Comparison of ENCODE assay signal across 8 cellular contexts in the genomic region with DNA sequence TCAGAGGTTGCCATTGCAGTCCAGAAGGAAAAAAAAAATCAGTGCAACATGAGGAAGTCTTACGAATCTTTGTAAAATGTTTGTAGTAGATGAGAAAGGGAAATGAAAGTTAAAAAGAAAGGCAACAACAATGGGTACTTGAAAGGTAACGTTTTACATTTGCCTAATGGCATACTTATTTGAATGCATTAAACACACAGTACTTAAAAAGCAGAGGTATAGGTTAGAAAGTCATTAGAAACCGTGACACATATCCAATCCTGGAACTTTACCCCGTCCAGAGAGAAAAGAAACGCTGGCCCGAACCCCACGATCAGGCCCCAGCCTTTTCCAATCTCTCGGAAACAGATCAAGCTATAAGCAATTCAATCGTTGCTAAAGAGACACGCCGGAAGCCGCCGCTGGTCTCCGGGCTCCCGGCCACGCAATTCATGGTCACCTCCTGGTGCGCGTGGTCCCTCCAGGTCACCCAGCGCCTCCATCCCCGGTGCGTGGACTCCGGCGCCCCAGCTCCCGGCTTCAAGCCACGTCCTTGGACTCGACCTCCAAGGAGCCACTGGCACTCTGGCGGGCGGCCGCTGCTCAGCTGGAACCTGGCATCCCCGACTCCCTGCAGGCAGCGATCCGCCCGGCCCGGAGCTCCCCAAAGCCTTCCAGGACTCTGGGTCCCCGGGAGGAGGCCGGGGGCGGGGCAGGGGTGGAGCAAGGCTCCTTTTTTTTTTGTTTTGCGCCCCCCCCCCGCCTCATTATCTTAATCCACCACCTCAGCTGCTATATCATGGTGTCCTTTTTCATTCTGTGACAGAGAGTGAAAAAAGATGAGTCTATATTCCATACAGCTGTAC. TPM values are rescaled to one million over a fixed set of nuclear protein-coding genes. Genes with fewer than 3 reads are reported as not detected.
DNase-seq lines count a peak whose midpoint lies in the region; ATAC-seq and TF ChIP-seq lines count a peak whose summit lies in the region.

A gene (minus strand): TSS at position 663 of the 845 bp plus-strand sequence. CDS start 181 bp downstream, at position 482.

- peaks cover 7% of the 10 kb centered on the region for H3K4me1 ChIP-seq in OCI-LY7 (ENCODE audit: insufficient read depth, low read length, poor library complexity, severe bottlenecking)

- no peaks in the 10 kb centered on the region for H3K9me3 Mint-ChIP-seq in natural killer cell
- no peaks in the 10 kb centered on the region for H3K9me3 Mint-ChIP-seq in type B pancreatic cell

- intact Hi-C loops in OCI-LY7 (cut with micrococcal nuclease; ENCODE audit: unreplicated experiment), result loop anchor here (2.0 kb wide), 2 partner anchors 41 to 285 kb away; a partner anchor contains a TSS
- intact Hi-C loops in natural killer cell (cut with micrococcal nuclease), result loop anchor here (1.0 to 10.0 kb wide), 2 partner anchors 133 to 268 kb away; no protein-coding TSS in a partner anchor

- no peaks in the 10 kb centered on the region for H3K9me3 ChIP-seq in OCI-LY7 (ENCODE audit: low read length)

- peak; percentile 39 for DNase-seq in AG08395 (ENCODE audit: low spot score)
- peak; percentile 54 for DNase-seq in OCI-LY7 (ENCODE audit: low spot score)
- peak; percentile 86 for DNase-seq in activated effector memory CD4-positive, alpha-beta T cell treated with anti-CD3 and anti-CD28 coated beads, Interleukin-2, amount 50 U/mL, for 16 hours
- DNase-seq in fibroblast of villous mesenchyme (ENCODE audit: low read depth), result no peak
- DNase-seq in natural killer cell, result peak; percentile 27
- peak; percentile 71 for DNase-seq in type B pancreatic cell (ENCODE audit: extremely low spot score, unreplicated experiment)

- no peaks in the 10 kb centered on the region for H3K9me2 ChIP-seq in OCI-LY7 (ENCODE audit: insufficient read depth, low read length)

- no peak within 1 kb of the TSS; the same call in 1 of the 2 replicates for H2AFZ ChIP-seq in OCI-LY7 (ENCODE audit: low read length)

- H3K4me1 Mint-ChIP-seq in natural killer cell (peaks cover 14 to 21% of the 10 kb centered on the region in 2 donors), type B pancreatic cell (ENCODE audit: unreplicated experiment) (peaks cover 5% of the 10 kb centered on the region)

- no peaks in the 10 kb centered on the region for H3K36me3 ChIP-seq in OCI-LY7 (ENCODE audit: insufficient read depth, low read length)

- no peaks in the 10 kb centered on the region for H3K36me3 Mint-ChIP-seq in natural killer cell
- peaks cover 12% of the 10 kb centered on the region for H3K36me3 Mint-ChIP-seq in type B pancreatic cell

- H3K27me3 Mint-ChIP-seq in natural killer cell (ENCODE audit: low read depth in 2 of 2) (peaks cover 0 to 2% of the 10 kb centered on the region in 2 donors), type B pancreatic cell (no peaks in the 10 kb centered on the region)

- no peak within 1 kb of the TSS for H3K27ac ChIP-seq in OCI-LY7 (ENCODE audit: low read depth, low read length, poor library complexity, severe bottlenecking)

- CTCF ChIA-PET in OCI-LY7 (lab: Charles Lee; ENCODE audit: unreplicated experiment), result interaction anchor here (0.8 to 1.6 kb wide), 3 partner anchors 14 to 518 kb away, joined by 3 to 6 read pairs (median 4); no protein-coding TSS in a partner anchor

- TF ChIP-seq CTCF in OCI-LY7 (conservative IDR thresholded peaks at IDR 0.05; ENCODE audit: low read length) (no peak), fibroblast of villous mesenchyme (IDR thresholded peaks at IDR 0.05; ENCODE audit: insufficient read depth, low read depth, low read length) (no peak), natural killer cell (IDR thresholded peaks at IDR 0.05) (no peak), type B pancreatic cell (conservative IDR thresholded peaks at IDR 0.05) (no peak)

- no peak within 1 kb of the TSS for H3K4me3 ChIP-seq in OCI-LY7 (ENCODE audit: low read depth, low read length, poor library complexity, severe bottlenecking)
- H3K4me3 ChIP-seq in fibroblast of villous mesenchyme (ENCODE audit: low read depth, low read length), result peak within 1 kb of the TSS; percentile 70

- ATAC-seq in GM18520 (IDR thresholded peaks at IDR 0.05; ENCODE audit: unreplicated experiment) (peak; percentile 26), HG02981 (IDR thresholded peaks at IDR 0.05; ENCODE audit: unreplicated experiment) (peak; percentile 34), natural killer cell (peak; percentile 55 to 64 (median 59))

- no peak within 1 kb of the TSS for H3K4me3 Mint-ChIP-seq in natural killer cell
- peak within 1 kb of the TSS; percentile 93 for H3K4me3 Mint-ChIP-seq in type B pancreatic cell

- no peaks in the 10 kb centered on the region for H4K20me1 ChIP-seq in OCI-LY7 (ENCODE audit: insufficient read depth, low read length)

- POLR2A ChIA-PET in OCI-LY7 (lab: Charles Lee), result interaction anchor here (0.6 to 2.8 kb wide), 18 partner anchors 11 to 518 kb away, joined by 3 to 36 read pairs (median 5); a partner anchor contains a TSS

- H3K27ac Mint-ChIP-seq in natural killer cell (no peak within 1 kb of the TSS), type B pancreatic cell (peak within 1 kb of the TSS; percentile 72)

- BruUV-seq in OCI-LY7 (replicated peaks; lab: Mats Ljungman, UMichigan), result TSS peak; percentile 64

- no peaks in the 10 kb centered on the region for H3K79me2 ChIP-seq in OCI-LY7 (ENCODE audit: insufficient read depth, low read depth, low read length)

- H3K4me2 ChIP-seq in OCI-LY7 (ENCODE audit: low read length), result no peak within 1 kb of the TSS

RNA-seq across cellular contexts. Expression of the gene that starts here (rescaled TPM):
- total RNA-seq in OCI-LY7 (2014; rRNA removed; shearing (Covaris generic)), result 5.0 and 6.0 TPM in 2 replicates
- 5.8 and 7.5 TPM in 2 replicates for total RNA-seq in OCI-LY7 (2022)
- total RNA-seq in fibroblast of villous mesenchyme, result 4.8 and 11.2 TPM in 2 replicates
- total RNA-seq in natural killer cell, result 1 to 10 TPM; 2.5 to 3.6 (median 3.0) TPM
- total RNA-seq in type B pancreatic cell (ENCODE audit: low replicate concordance), result 17.6 and 19.3 TPM in 2 replicates
